Comparison of ENCODE assay signal across 18 cellular contexts in genomic region chr4:37481547-37482129, GRCh38.
"Had no signal": no experiment of that assay in that cellular context is flagged by ENCODE, and none has a peak within 500 bp of the region (broad histone marks: within the 10 kb centered on the region; RNA-seq: fewer than 3 reads in every experiment).

No MANE protein-coding gene starts in this region.

- H3K27me3 ChIP-seq: colonic mucosa, heart left ventricle, tibial artery had no signal

- H3K27ac Mint-ChIP-seq: activated CD4-positive, alpha-beta memory T cell treated with anti-CD3 and anti-CD28 coated beads, Interleukin-2, amount 10 ng/mL, durations not matched to agents 7 days and 5 days; T-helper 2 cell treated with Interferon-gamma antibody and Interleukin-4, amounts not matched to agents 5 μg/mL and 100 μg/mL, for 36 hours had no signal

- DNase-seq: activated CD4-positive, alpha-beta memory T cell treated with anti-CD3 and anti-CD28 coated beads, Interleukin-2, amount 10 ng/mL, durations not matched to agents 7 days and 5 days; activated CD8-positive, alpha-beta memory T cell treated with anti-CD3 and anti-CD28 coated beads, Interleukin-2, amount 50 U/mL, for 48 hours; caudate nucleus; colonic mucosa; effector memory CD4-positive, alpha-beta T cell; heart left ventricle; islet precursor cell; left ventricle myocardium superior; mesenchymal stem cell; occipital lobe; psoas muscle; stimulated activated CD4-positive, alpha-beta T cell treated with anti-CD3 and anti-CD28 coated beads, Interleukin-4, amount 100 ng/mL, for 1 hour; SW 1271; tibial artery had no signal

- H3K4me3 ChIP-seq: colonic mucosa, heart left ventricle, psoas muscle, tibial artery had no signal

- H3K9me3 Mint-ChIP-seq: activated CD4-positive, alpha-beta memory T cell treated with anti-CD3 and anti-CD28 coated beads, Interleukin-2, amount 10 ng/mL, durations not matched to agents 7 days and 5 days had no signal

- H3K4me3 Mint-ChIP-seq: activated CD4-positive, alpha-beta memory T cell treated with anti-CD3 and anti-CD28 coated beads, Interleukin-2, amount 10 ng/mL, durations not matched to agents 7 days and 5 days; nephron; T-helper 2 cell treated with Interferon-gamma antibody and Interleukin-4, amounts not matched to agents 5 μg/mL and 100 μg/mL, for 36 hours had no signal

- ATAC-seq: activated CD4-positive, CD25-positive, alpha-beta regulatory T cell treated with anti-CD3 and anti-CD28 coated beads, Interleukin-2, amount 50 U/mL, for 24 hours; heart left ventricle; left ventricle myocardium superior; psoas muscle; sciatic nerve had no signal

- H3K36me3 ChIP-seq: colonic mucosa, heart left ventricle, tibial artery had no signal

- H3K4me1 ChIP-seq: colonic mucosa, heart left ventricle, psoas muscle, tibial artery had no signal

- H3K4me1 Mint-ChIP-seq: activated CD4-positive, alpha-beta memory T cell treated with anti-CD3 and anti-CD28 coated beads, Interleukin-2, amount 10 ng/mL, durations not matched to agents 7 days and 5 days; nephron had no signal

- H3K27ac ChIP-seq: colonic mucosa, heart left ventricle, psoas muscle, tibial artery had no signal

- H3K9me3 ChIP-seq: colonic mucosa, heart left ventricle, psoas muscle, tibial artery had no signal
